In the genomic region with DNA sequence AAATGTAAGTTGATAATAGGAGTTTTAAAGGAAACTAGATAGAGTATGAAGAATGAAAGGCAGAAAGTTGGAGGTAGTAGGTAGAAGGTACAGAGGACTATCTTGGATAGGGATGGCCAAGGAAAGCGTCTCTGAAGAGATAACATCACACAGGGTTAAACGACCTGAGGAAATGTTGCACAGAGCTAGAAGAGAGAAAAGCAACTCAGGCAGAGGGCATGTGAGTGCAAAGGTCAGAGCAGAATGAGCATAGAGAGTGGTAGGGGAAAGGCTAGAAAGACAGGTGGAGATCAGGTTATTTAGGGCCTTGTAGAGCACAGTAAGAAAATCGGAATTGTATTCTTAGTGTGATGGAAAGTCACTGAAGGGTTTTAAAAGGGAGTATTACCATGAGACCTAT, we compare ENCODE assay signal across 27 cellular contexts.
"Had no signal": no experiment of that assay in that cellular context is flagged by ENCODE, and none has a peak within 500 bp of the region (broad histone marks: within the 10 kb centered on the region; RNA-seq: fewer than 3 reads in every experiment).

No MANE protein-coding gene starts in this region.

- FAIRE-seq: colon, endometrium, kidney had no signal

- H3K9me3 Mint-ChIP-seq: endodermal cell, mesothelial cell of epicardium had no signal

- H3K4me1 Mint-ChIP-seq: naive B cell had no signal

- H3K36me3 Mint-ChIP-seq: mesothelial cell of epicardium, naive B cell had no signal

- H3K4me3 ChIP-seq: coronary artery, esophagus squamous epithelium, gastrocnemius medialis, heart right ventricle, left lung, lower lobe of right lung, mucosa of descending colon had no signal

- H3K9me3 ChIP-seq: esophagus squamous epithelium, gastrocnemius medialis, heart right ventricle, left lung, lower lobe of right lung, mucosa of descending colon had no signal

- H3K27ac Mint-ChIP-seq: effector memory CD8-positive, alpha-beta T cell; endodermal cell; mesothelial cell of epicardium; naive B cell had no signal

- H3K27me3 ChIP-seq: esophagus squamous epithelium, gastrocnemius medialis, heart right ventricle, left lung had no signal

- H3K36me3 ChIP-seq: esophagus squamous epithelium, gastrocnemius medialis, heart right ventricle, left lung, lower lobe of right lung had no signal

- H3K27ac ChIP-seq: coronary artery, epithelial cell of prostate, esophagus squamous epithelium, gastrocnemius medialis, heart right ventricle, left lung, lower lobe of right lung had no signal

- H3K27me3 Mint-ChIP-seq: effector memory CD8-positive, alpha-beta T cell; naive B cell had no signal

- H3K4me3 Mint-ChIP-seq: effector memory CD8-positive, alpha-beta T cell; endodermal cell; mesothelial cell of epicardium; naive B cell had no signal

- H3K4me1 ChIP-seq: esophagus squamous epithelium, left lung, lower lobe of right lung had no signal

- DNase-seq: effector CD8-positive, alpha-beta T cell; effector memory CD8-positive, alpha-beta T cell; endodermal cell; erythroblast; esophagus squamous epithelium; foreskin fibroblast; foreskin melanocyte; gastrocnemius medialis; glutamatergic neuron; head of caudate nucleus; heart right ventricle; hippocampal formation; kidney; kidney glomerular epithelial cell; left colon; left lung; left ventricle myocardium superior; lower lobe of right lung; mesenchymal stem cell; mucosa of descending colon; naive B cell had no signal

- ATAC-seq: effector memory CD8-positive, alpha-beta T cell; esophagus mucosa; gastrocnemius medialis; heart right ventricle; left colon; left lung; left ventricle myocardium superior; lower lobe of right lung; mucosa of descending colon had no signal
